ENCODE assay signal across 13 cellular contexts in the genomic region with DNA sequence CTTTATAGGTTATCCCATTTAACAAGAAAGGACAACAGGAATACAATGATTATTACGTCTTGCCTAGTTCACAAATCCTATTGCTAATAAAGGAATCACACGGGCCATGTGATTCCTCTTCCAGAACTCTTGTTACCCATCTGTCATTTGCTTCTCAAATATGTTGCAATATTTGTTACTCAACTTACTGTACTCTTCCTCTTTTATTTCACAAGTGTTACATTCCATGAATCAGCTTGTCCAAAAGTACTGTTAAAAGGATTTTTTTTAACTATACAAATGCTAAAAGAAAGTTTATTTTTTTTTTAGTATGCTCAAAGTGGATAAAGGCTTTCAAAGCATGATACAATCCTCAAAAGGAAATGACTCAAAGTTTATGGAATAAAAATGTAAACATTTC. TPM values are rescaled to one million over a fixed set of nuclear protein-coding genes. Genes with fewer than 3 reads are reported as not detected.
DNase-seq lines count a peak whose midpoint lies in the region; ATAC-seq, FAIRE-seq and TF ChIP-seq lines count a peak whose summit lies in the region.
"Had no signal": no experiment of that assay in that cellular context is flagged by ENCODE, and none has a peak within 500 bp of the region (broad histone marks: within the 10 kb centered on the region; RNA-seq: fewer than 3 reads in every experiment).

No MANE protein-coding gene starts in this region.

- DNase-seq in AG08395 (ENCODE audit: low spot score) (peak; percentile 48), KBM-7 (peak; percentile 62), astrocyte (ENCODE audit: low read depth) (peak; percentile 72), HepG2 (ENCODE audit: low spot score) (peak; percentile 74), natural killer cell (no peak)
- DNase-seq: activated CD8-positive, alpha-beta memory T cell treated with anti-CD3 and anti-CD28 coated beads for 24 hours; stomach had no signal

- H3K27me3 Mint-ChIP-seq in astrocyte (ENCODE audit: low read depth, unreplicated experiment), result no peaks in the 10 kb centered on the region
- no peaks in the 10 kb centered on the region for H3K27me3 Mint-ChIP-seq in natural killer cell (ENCODE audit: low read depth in 2 of 2)

- CTCF ChIA-PET in HepG2 (lab: Yijun Ruan, JAX; ENCODE audit: low intra/inter-chr PET ratio, low total read pairs), result no interaction called here

- TF ChIP-seq EP300 in HepG2 (IDR thresholded peaks at IDR 0.05; ENCODE audit: low read depth in 2 of 2, low read length in 2 of 2), result peak in 1 of 2 experiments; percentile 81; a peak in 2 of 4 replicates
- TF ChIP-seq EP300 in HepG2 (CRISPR knock-in tag; IDR thresholded peaks at IDR 0.05; ENCODE audit: borderline replicate concordance), result no peak

- no peaks in the 10 kb centered on the region for H3K9me3 Mint-ChIP-seq in astrocyte (ENCODE audit: unreplicated experiment)
- peaks cover 0 to 2% of the 10 kb centered on the region in 2 donors for H3K9me3 Mint-ChIP-seq in natural killer cell

- H4K20me1 ChIP-seq in astrocyte (ENCODE audit: insufficient read depth, low read length) (no peaks in the 10 kb centered on the region), HepG2 (ENCODE audit: insufficient read depth, low read length) (no peaks in the 10 kb centered on the region)

- intact Hi-C loops in HepG2 (cut with micrococcal nuclease; ENCODE audit: unreplicated experiment) (no loop called here), natural killer cell (cut with micrococcal nuclease) (no loop called here)

- H3K4me2 ChIP-seq in astrocyte (ENCODE audit: low read length) (no peak overlapping the region), HepG2 (ENCODE audit: low read depth, low read length) (no peak overlapping the region)

- no peaks in the 10 kb centered on the region for H3K4me1 ChIP-seq in astrocyte (ENCODE audit: insufficient read depth, low read length)
- peaks cover 51% of the 10 kb centered on the region for H3K4me1 ChIP-seq in HepG2 (ENCODE audit: insufficient read depth, low read length)

- no peak for TF ChIP-seq RAD21 in HepG2 (CRISPR knock-in tag; IDR thresholded peaks at IDR 0.05)

- H3K9ac ChIP-seq in astrocyte (ENCODE audit: low read length) (no peak overlapping the region), HepG2 (ENCODE audit: insufficient read depth, low read depth, low read length) (no peak overlapping the region)

- no peak overlapping the region for H2AFZ ChIP-seq in astrocyte (ENCODE audit: low read depth, low read length)
- no peak overlapping the region for H2AFZ ChIP-seq in HepG2 (ENCODE audit: low read length)

- BruUV-seq in HepG2 (replicated peaks; lab: Mats Ljungman, UMichigan), result no TSS peak

- POLR2A ChIA-PET in HepG2 (lab: Yijun Ruan, JAX), result no interaction called here

- H3K27me3 ChIP-seq in astrocyte (ENCODE audit: insufficient read depth, low read length) (no peaks in the 10 kb centered on the region), HepG2 (ENCODE audit: control insufficient read depth in 1 of 2, insufficient read depth in 2 of 2, low read length in 2 of 2) (no peaks in the 10 kb centered on the region)
- H3K27me3 ChIP-seq: cardiac muscle cell, stomach had no signal

- H3K36me3 Mint-ChIP-seq in astrocyte (ENCODE audit: low read depth, unreplicated experiment) (no peaks in the 10 kb centered on the region), natural killer cell (no peaks in the 10 kb centered on the region)

- in situ Hi-C loops in KBM-7 (cut with MboI; ENCODE audit: low pct_unique_long_range_greater_than_20kb, low sequenced_read_pairs), result no loop called here
- in situ Hi-C loops in HepG2 (cut with HindIII; ENCODE audit: extremely low pct_ligation_motif_present, low pct_unique_long_range_greater_than_20kb), result no loop called here

- H3K4me3 Mint-ChIP-seq in astrocyte (ENCODE audit: unreplicated experiment) (no peak overlapping the region), natural killer cell (no peak overlapping the region)

- H3K4me1 Mint-ChIP-seq in astrocyte (ENCODE audit: low read depth, unreplicated experiment) (peaks cover 8% of the 10 kb centered on the region), natural killer cell (no peaks in the 10 kb centered on the region)

- H3K9me3 ChIP-seq in astrocyte (ENCODE audit: insufficient read depth, low read depth, low read length), result no peaks in the 10 kb centered on the region
- no peaks in the 10 kb centered on the region for H3K9me3 ChIP-seq in HepG2 (ENCODE audit: low read length)
- H3K9me3 ChIP-seq: stomach had no signal

- no peak overlapping the region for H3K27ac ChIP-seq in astrocyte (ENCODE audit: low read depth, low read length)
- peak overlapping the region; percentile 4 for H3K27ac ChIP-seq in HepG2 (ENCODE audit: extremely low read length, insufficient read depth, low read length)
- H3K27ac ChIP-seq: cardiac muscle cell had no signal

- no peak for TF ChIP-seq POLR2A in HepG2 (IDR thresholded peaks at IDR 0.05; ENCODE audit: insufficient read depth in 1 of 2, low read depth in 2 of 2, low read length in 2 of 2)

- TF ChIP-seq CTCF in astrocyte (IDR thresholded peaks at IDR 0.05; ENCODE audit: insufficient read depth, low read depth, low read length), result no peak
- TF ChIP-seq CTCF in HepG2 (CRISPR knock-in tag; IDR thresholded peaks at IDR 0.05), result no peak
- TF ChIP-seq CTCF in natural killer cell (IDR thresholded peaks at IDR 0.05), result no peak

- 22% methylated on average over 2 of the region's 2 CpGs for WGBS in HepG2 (ENCODE audit: low lambda C conversion rate)

- H3K27ac Mint-ChIP-seq in astrocyte (ENCODE audit: unreplicated experiment), result no peak overlapping the region
- no peak overlapping the region for H3K27ac Mint-ChIP-seq in natural killer cell

- FAIRE-seq in astrocyte (lab: Jason Lieb, UNC) (peak; percentile 60), HepG2 (lab: Jason Lieb, UNC) (peak; percentile 53)
- FAIRE-seq: keratinocyte had no signal

- no peaks in the 10 kb centered on the region for H3K79me2 ChIP-seq in astrocyte (ENCODE audit: insufficient read depth, low read length)
- no peaks in the 10 kb centered on the region for H3K79me2 ChIP-seq in HepG2 (ENCODE audit: insufficient read depth, low read length)

- H3K4me3 ChIP-seq in astrocyte (ENCODE audit: insufficient read depth, low read depth, low read length) (no peak overlapping the region), HepG2 (replicated peaks in 1 of 3; ENCODE audit: insufficient read depth in 1 of 3, low read depth in 2 of 3, low read length in 3 of 3) (no peak overlapping the region)
- H3K4me3 ChIP-seq: cardiac muscle cell, skin epidermis, stomach had no signal

- no peaks in the 10 kb centered on the region for H3K36me3 ChIP-seq in astrocyte (ENCODE audit: insufficient read depth, low read length)
- H3K36me3 ChIP-seq in HepG2 (replicated peaks in 1 of 2; ENCODE audit: control insufficient read depth in 1 of 2, insufficient read depth in 2 of 2, low read length in 2 of 2), result no peaks in the 10 kb centered on the region
- H3K36me3 ChIP-seq: cardiac muscle cell, stomach had no signal

- ATAC-seq in HepG2, result peak; percentile 50
- ATAC-seq in HG02973 (IDR thresholded peaks at IDR 0.05; ENCODE audit: unreplicated experiment), result no peak
- ATAC-seq in natural killer cell, result no peak
- ATAC-seq in HG03354 (IDR thresholded peaks at IDR 0.05; ENCODE audit: poor library complexity, severe bottlenecking, unreplicated experiment), result no peak
- ATAC-seq in HG02623 (IDR thresholded peaks at IDR 0.05; ENCODE audit: unreplicated experiment), result no peak

RNA-seq across cellular contexts. Expression of a gene that starts 3.9 kb away (rescaled TPM):
- total RNA-seq in astrocyte (1.7 and 2.6 TPM in 2 replicates), HepG2 (2016; rRNA removed; fragmentation: Illumina TruSeq; extraction: Trizol) (3.4 and 4.8 TPM in 2 replicates), natural killer cell (1 to 10 TPM; 5.5 to 7.0 (median 6.0) TPM)
- total RNA-seq in HepG2 (2016; cell fraction: cytosol; rRNA removed; fragmentation: Illumina TruSeq; extraction: Trizol; ENCODE audit: low read depth), result 0.61 and 0.88 TPM in 2 replicates
- total RNA-seq in HepG2 (2016; cell fraction: insoluble cytoplasmic fraction; rRNA removed; fragmentation: Illumina TruSeq; extraction: Trizol), result 2.4 and 4.7 TPM in 2 replicates
- total RNA-seq in HepG2 (2016; cell fraction: membrane; rRNA removed; fragmentation: Illumina TruSeq; extraction: Trizol), result 1.3 and 1.5 TPM in 2 replicates
- total RNA-seq in HepG2 (2016; cell fraction: nucleus; rRNA removed; fragmentation: Illumina TruSeq; extraction: Trizol), result 6.2 and 8.1 TPM in 2 replicates
- 1.9 and 2.8 TPM in 2 replicates for polyA plus RNA-seq in HepG2 (2011; rRNA removed)
- 1.1 and 1.4 TPM in 2 replicates for polyA plus RNA-seq in HepG2 (2011; cell fraction: cytosol; rRNA removed)
- 0.93 and 1.5 TPM in 2 replicates for polyA plus RNA-seq in HepG2 (2011; cell fraction: nucleus; rRNA removed)
- polyA plus RNA-seq in HepG2 (2012), result 2.1 and 4.0 TPM in 2 replicates
- 0.34 and 0.44 TPM in 2 replicates for polyA plus RNA-seq in HepG2 (2016; cell fraction: cytosol; fragmentation: Illumina TruSeq; extraction: Trizol; ENCODE audit: low read depth)
- 1.2 and 1.7 TPM in 2 replicates for polyA plus RNA-seq in HepG2 (2016; cell fraction: insoluble cytoplasmic fraction; fragmentation: Illumina TruSeq; extraction: Trizol; ENCODE audit: low read depth)
- polyA plus RNA-seq in HepG2 (2016; cell fraction: membrane; fragmentation: Illumina TruSeq; extraction: Trizol; ENCODE audit: low read depth), result 0.30 and 0.38 TPM in 2 replicates
- polyA plus RNA-seq in HepG2 (2016; cell fraction: nucleus; fragmentation: Illumina TruSeq; extraction: Trizol; ENCODE audit: insufficient read depth, low read depth), result 4.3 TPM in 2 replicates
- polyA minus RNA-seq in HepG2 (2011; rRNA and poly(A)+ RNA removed; ENCODE audit: low replicate concordance), result 0.05 and 2.6 TPM in 2 replicates
- 1.4 and 3.9 TPM in 2 replicates for polyA minus RNA-seq in HepG2 (2011; cell fraction: cytosol; rRNA and poly(A)+ RNA removed)
- polyA minus RNA-seq in HepG2 (2011; cell fraction: nucleus; rRNA and poly(A)+ RNA removed), result 5.0 and 6.0 TPM in 2 replicates
